26 cellular contexts compared by ENCODE assay signal in the genomic region with DNA sequence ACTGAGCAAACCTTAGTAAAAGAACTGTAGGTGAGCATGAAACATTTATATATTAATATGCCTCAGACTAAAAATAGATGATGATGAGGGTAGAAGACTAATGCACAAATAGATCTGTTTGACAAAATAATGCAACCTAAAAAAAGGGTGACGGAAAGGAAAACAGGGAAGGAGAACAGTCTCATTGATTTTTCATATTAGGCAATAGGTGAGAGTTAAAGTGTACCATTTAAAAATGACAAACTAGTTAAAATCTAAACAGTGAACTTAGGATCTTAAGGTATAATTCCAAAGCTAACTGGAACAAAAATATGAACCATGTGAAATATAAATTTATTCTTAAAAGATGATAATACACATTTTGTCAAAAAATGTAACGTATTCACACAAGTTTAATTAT.
DNase-seq lines count a peak whose midpoint lies in the region; ATAC-seq, FAIRE-seq and TF ChIP-seq lines count a peak whose summit lies in the region.
"Had no signal": no experiment of that assay in that cellular context is flagged by ENCODE, and none has a peak within 500 bp of the region (broad histone marks: within the 10 kb centered on the region; RNA-seq: fewer than 3 reads in every experiment).

No MANE protein-coding gene starts in this region.

- H3K79me2 ChIP-seq in GM23338 (replicated peaks; ENCODE audit: insufficient read depth): no peaks in the 10 kb centered on the region
- H3K79me2 ChIP-seq in MM.1S (ENCODE audit: low read length): no peaks in the 10 kb centered on the region

- H3F3A ChIP-seq in GM23338 (replicated peaks; ENCODE audit: low read depth) (no peaks in the 10 kb centered on the region), MM.1S (ENCODE audit: insufficient read depth, low read length) (no peaks in the 10 kb centered on the region)

- H3K27ac ChIP-seq in GM23338 (ENCODE audit: low read depth) (no peak overlapping the region), MM.1S (ENCODE audit: low read length) (peak overlapping the region; percentile 62), pancreas (no peak overlapping the region)
- no peak overlapping the region for H3K27ac ChIP-seq in CD4-positive, alpha-beta memory T cell (ENCODE audit: low read depth, low read length)
- H3K27ac ChIP-seq: A549; BLaER1 treated with 17β-estradiol and CSF1 and Interleukin-3, amounts not matched to agents 10 nM and 100 nM; C4-2B had no signal

- no peak for TF ChIP-seq CTCF in GM23338 (conservative IDR thresholded peaks at IDR 0.05; ENCODE audit: low read depth in 2 of 2)
- no peak for TF ChIP-seq CTCF in MM.1S (IDR thresholded peaks at IDR 0.05; ENCODE audit: low read length)
- TF ChIP-seq CTCF in pancreas (IDR thresholded peaks at IDR 0.05): no peak

- H3K36me3 ChIP-seq in GM23338 (ENCODE audit: insufficient read depth) (no peaks in the 10 kb centered on the region), MM.1S (replicated peaks; ENCODE audit: insufficient read depth, low read length) (no peaks in the 10 kb centered on the region), pancreas (no peaks in the 10 kb centered on the region)
- H3K36me3 ChIP-seq in CD4-positive, alpha-beta memory T cell (ENCODE audit: insufficient read depth, low read length): no peaks in the 10 kb centered on the region
- H3K36me3 ChIP-seq: BLaER1 treated with 17β-estradiol and CSF1 and Interleukin-3, amounts not matched to agents 10 nM and 100 nM had no signal

- H3K4me3 Mint-ChIP-seq in GM23338: no peak overlapping the region
- H3K4me3 Mint-ChIP-seq in CD4-positive, alpha-beta memory T cell: no peak overlapping the region
- H3K4me3 Mint-ChIP-seq: B cell; CD4-positive, alpha-beta T cell; CD8-positive, alpha-beta memory T cell had no signal

- H3K9ac ChIP-seq in MM.1S (ENCODE audit: low read length): peak overlapping the region; percentile 15; the same call in 1 of the 2 replicates
- H3K9ac ChIP-seq: BLaER1 treated with 17β-estradiol and CSF1 and Interleukin-3, amounts not matched to agents 10 nM and 100 nM had no signal

- H3K27me3 Mint-ChIP-seq in GM23338 (ENCODE audit: insufficient read depth, low read depth, poor library complexity): no peaks in the 10 kb centered on the region
- no peaks in the 10 kb centered on the region for H3K27me3 Mint-ChIP-seq in CD4-positive, alpha-beta memory T cell
- H3K27me3 Mint-ChIP-seq: B cell; CD4-positive, alpha-beta T cell; CD8-positive, alpha-beta memory T cell had no signal

- H3K4me1 Mint-ChIP-seq in GM23338: peaks cover 5% of the 10 kb centered on the region; the same call in 2 of the 3 replicates
- no peaks in the 10 kb centered on the region for H3K4me1 Mint-ChIP-seq in CD4-positive, alpha-beta memory T cell
- H3K4me1 Mint-ChIP-seq: B cell; CD8-positive, alpha-beta memory T cell had no signal

- H3K27me3 ChIP-seq in GM23338 (ENCODE audit: insufficient read depth): no peaks in the 10 kb centered on the region
- no peaks in the 10 kb centered on the region for H3K27me3 ChIP-seq in MM.1S (replicated peaks; ENCODE audit: insufficient read depth, low read length)
- no peaks in the 10 kb centered on the region for H3K27me3 ChIP-seq in pancreas
- no peaks in the 10 kb centered on the region for H3K27me3 ChIP-seq in CD4-positive, alpha-beta memory T cell (ENCODE audit: insufficient read depth, low read length)
- H3K27me3 ChIP-seq: BLaER1 treated with 17β-estradiol and CSF1 and Interleukin-3, amounts not matched to agents 10 nM and 100 nM had no signal

- no peaks in the 10 kb centered on the region for H4K20me1 ChIP-seq in GM23338 (replicated peaks; ENCODE audit: insufficient read depth)
- H4K20me1 ChIP-seq in MM.1S (ENCODE audit: insufficient read depth, low read length): no peaks in the 10 kb centered on the region
- H4K20me1 ChIP-seq: BLaER1 treated with 17β-estradiol and CSF1 and Interleukin-3, amounts not matched to agents 10 nM and 100 nM had no signal

- H3K9me2 ChIP-seq in GM23338 (ENCODE audit: insufficient read depth) (no peaks in the 10 kb centered on the region), MM.1S (replicated peaks; ENCODE audit: insufficient read depth, low read length) (no peaks in the 10 kb centered on the region)

- H2AFZ ChIP-seq in GM23338 (0 out of 2 replicates have a peak overlapping the region, but pooled peaks have one; percentile 3), MM.1S (ENCODE audit: low read length) (no peak overlapping the region)

- H3K27ac Mint-ChIP-seq in GM23338: no peak overlapping the region
- no peak overlapping the region for H3K27ac Mint-ChIP-seq in CD4-positive, alpha-beta memory T cell
- H3K27ac Mint-ChIP-seq in activated naive CD4-positive, alpha-beta T cell treated with anti-CD3 and anti-CD28 coated beads, Interleukin-2, amount 50 U/mL, for 72 hours: no peak overlapping the region
- H3K27ac Mint-ChIP-seq: B cell; CD4-positive, alpha-beta T cell; CD8-positive, alpha-beta memory T cell had no signal

- ATAC-seq in GM23338 (no peak), pancreas (no peak)
- no peak for ATAC-seq in activated naive CD4-positive, alpha-beta T cell treated with anti-CD3 and anti-CD28 coated beads, Interleukin-2, amount 50 U/mL, for 72 hours
- ATAC-seq: A549, GM12878 had no signal

- 43 to 48% methylated on average over 2 of the region's 2 CpGs for WGBS in pancreas, 2 donors

- H3K9me3 Mint-ChIP-seq in GM23338: no peaks in the 10 kb centered on the region
- H3K9me3 Mint-ChIP-seq in CD4-positive, alpha-beta memory T cell: peaks cover 0 to 9% (median 3%) of the 10 kb centered on the region in 8 donors
- H3K9me3 Mint-ChIP-seq in activated naive CD4-positive, alpha-beta T cell treated with anti-CD3 and anti-CD28 coated beads, Interleukin-2, amount 50 U/mL, for 72 hours: no peaks in the 10 kb centered on the region
- H3K9me3 Mint-ChIP-seq: CD4-positive, alpha-beta T cell had no signal

- H3K9me3 ChIP-seq in MM.1S (replicated peaks; ENCODE audit: insufficient read depth, low read length) (no peaks in the 10 kb centered on the region), pancreas (no peaks in the 10 kb centered on the region)
- no peaks in the 10 kb centered on the region for H3K9me3 ChIP-seq in CD4-positive, alpha-beta memory T cell (ENCODE audit: control insufficient read depth in 1 of 2, low read length in 2 of 2)
- H3K9me3 ChIP-seq: A549; BLaER1 treated with 17β-estradiol and CSF1 and Interleukin-3, amounts not matched to agents 10 nM and 100 nM had no signal

- no peaks in the 10 kb centered on the region for H3K36me3 Mint-ChIP-seq in GM23338 (ENCODE audit: low read depth)
- H3K36me3 Mint-ChIP-seq in CD4-positive, alpha-beta memory T cell: no peaks in the 10 kb centered on the region
- H3K36me3 Mint-ChIP-seq in activated naive CD4-positive, alpha-beta T cell treated with anti-CD3 and anti-CD28 coated beads, Interleukin-2, amount 50 U/mL, for 72 hours: no peaks in the 10 kb centered on the region
- H3K36me3 Mint-ChIP-seq: CD8-positive, alpha-beta memory T cell had no signal

- H3K4me2 ChIP-seq in GM23338 (no peak overlapping the region), MM.1S (ENCODE audit: low read depth, low read length) (no peak overlapping the region)
- H3K4me2 ChIP-seq: A549; BLaER1 treated with 17β-estradiol and CSF1 and Interleukin-3, amounts not matched to agents 10 nM and 100 nM had no signal

- DNase-seq in GM23338 (ENCODE audit: low spot score) (no peak), MM.1S (no peak), pancreas (no peak), NCI-H2081 treated with DMSO at 0.1 percent for 48 hours (lab: John Stamatoyannopoulos, UW) (no peak)
- DNase-seq in CD4-positive, alpha-beta memory T cell: no peak
- no peak for DNase-seq in activated naive CD4-positive, alpha-beta T cell treated with anti-CD3 and anti-CD28 coated beads, Interleukin-2, amount 50 U/mL, for 72 hours (ENCODE audit: low spot score in 2 of 2)
- DNase-seq: 8988T; AML-193; CD4-positive, alpha-beta T cell; CD8-positive, alpha-beta memory T cell; COR-L47; DMS 273 treated with DMSO at 0.1 percent for 48 hours; DMS153; DMS53; DMS79; DND-41; EL; GDM1 had no signal

- intact Hi-C loops in pancreas (cut with DNase I): no loop called here
- intact Hi-C loops in CD4-positive, alpha-beta memory T cell (cut with micrococcal nuclease): no loop called here

- CTCF ChIA-PET in CD4-positive, alpha-beta memory T cell (lab: Charles Lee; ENCODE audit: partially characterized antibody): no interaction called here

- POLR2A ChIA-PET in CD4-positive, alpha-beta memory T cell (lab: Charles Lee; ENCODE audit: partially characterized antibody): no interaction called here

- 0 out of 2 replicates have a peak, but pooled peaks cover 6% of the 10 kb centered on the region for H3K4me1 ChIP-seq in GM23338 (ENCODE audit: insufficient read depth)
- H3K4me1 ChIP-seq in MM.1S (ENCODE audit: low read length): no peaks in the 10 kb centered on the region
- H3K4me1 ChIP-seq in pancreas: no peaks in the 10 kb centered on the region
- no peaks in the 10 kb centered on the region for H3K4me1 ChIP-seq in CD4-positive, alpha-beta memory T cell (ENCODE audit: insufficient read depth, low read length)
- H3K4me1 ChIP-seq: A549; BLaER1 treated with 17β-estradiol and CSF1 and Interleukin-3, amounts not matched to agents 10 nM and 100 nM had no signal

- H3K4me3 ChIP-seq in GM23338 (no peak overlapping the region), MM.1S (ENCODE audit: low read length) (no peak overlapping the region), pancreas (no peak overlapping the region)
- no peak overlapping the region for H3K4me3 ChIP-seq in CD4-positive, alpha-beta memory T cell (ENCODE audit: low read length in 2 of 2)
- H3K4me3 ChIP-seq: A549; BLaER1 treated with 17β-estradiol and CSF1 and Interleukin-3, amounts not matched to agents 10 nM and 100 nM; GM12878 had no signal

- FAIRE-seq in A204.1 (lab: Jason Lieb, UNC): peak; percentile 60
- peak; percentile 20 for FAIRE-seq in pancreas (lab: Jason Lieb, UNC)
- FAIRE-seq: A549, GM12878, GM12892, GM18507 had no signal

TF ChIP-seq in GM23338, 12 proteins besides CTCF, POLR2A, EP300 and RAD21 (continues in another document):
- TF ChIP-seq NANOG (IDR thresholded peaks at IDR 0.05; ENCODE audit: borderline replicate concordance): no peak
